In the genomic region with DNA sequence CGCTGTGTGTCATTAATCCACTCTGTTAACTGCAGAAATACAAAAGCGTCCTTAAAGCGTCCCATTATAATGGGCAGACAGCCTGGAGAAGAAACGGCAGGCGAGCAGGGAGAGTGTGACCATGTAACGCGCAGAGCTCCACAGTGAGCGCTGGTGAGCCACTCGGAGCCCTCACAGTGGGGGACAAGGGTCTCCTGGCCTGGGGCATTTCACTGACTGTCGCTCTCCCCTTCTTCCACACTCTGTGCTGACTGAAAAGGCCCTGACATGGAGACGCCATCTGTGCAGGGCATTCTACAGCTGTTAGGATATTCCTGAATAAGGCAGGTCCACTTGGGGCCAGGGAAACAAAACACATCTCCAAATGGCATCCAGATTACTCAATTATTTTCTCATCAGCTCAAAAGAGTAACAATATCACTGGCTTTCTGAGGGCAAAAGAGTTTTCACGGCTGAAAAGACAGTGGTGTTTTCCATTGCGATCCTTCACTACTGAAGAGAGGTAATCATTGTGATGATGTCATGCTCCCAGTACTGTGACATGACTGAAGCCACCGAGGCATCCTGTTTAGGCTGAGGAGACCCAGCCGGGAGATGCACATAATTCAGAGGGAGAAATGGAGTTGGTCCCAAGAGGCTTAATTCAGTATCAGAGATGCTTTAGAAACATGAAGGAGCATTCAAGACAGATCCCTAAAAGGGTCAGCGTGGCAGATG, we compare ENCODE assay signal across 1 cellular context.
TF ChIP-seq lines count a peak whose summit lies in the region.

No MANE protein-coding gene starts in this region.

TF ChIP-seq in neural cell, 6 proteins besides CTCF, POLR2A, EP300 and RAD21:
- TF ChIP-seq MXI1 (conservative IDR thresholded peaks at IDR 0.05; ENCODE audit: poor library complexity, severe bottlenecking) = no peak
- TF ChIP-seq SMC3 (conservative IDR thresholded peaks at IDR 0.05; ENCODE audit: poor library complexity) = no peak
- TF ChIP-seq EZH2 (IDR thresholded peaks at IDR 0.05; ENCODE audit: borderline replicate concordance, insufficient read depth, low read length, poor library complexity, severe bottlenecking) = no peak
- TF ChIP-seq TAF1 (IDR thresholded peaks at IDR 0.05; ENCODE audit: low read depth) = no peak
- TF ChIP-seq, protein P1, sequence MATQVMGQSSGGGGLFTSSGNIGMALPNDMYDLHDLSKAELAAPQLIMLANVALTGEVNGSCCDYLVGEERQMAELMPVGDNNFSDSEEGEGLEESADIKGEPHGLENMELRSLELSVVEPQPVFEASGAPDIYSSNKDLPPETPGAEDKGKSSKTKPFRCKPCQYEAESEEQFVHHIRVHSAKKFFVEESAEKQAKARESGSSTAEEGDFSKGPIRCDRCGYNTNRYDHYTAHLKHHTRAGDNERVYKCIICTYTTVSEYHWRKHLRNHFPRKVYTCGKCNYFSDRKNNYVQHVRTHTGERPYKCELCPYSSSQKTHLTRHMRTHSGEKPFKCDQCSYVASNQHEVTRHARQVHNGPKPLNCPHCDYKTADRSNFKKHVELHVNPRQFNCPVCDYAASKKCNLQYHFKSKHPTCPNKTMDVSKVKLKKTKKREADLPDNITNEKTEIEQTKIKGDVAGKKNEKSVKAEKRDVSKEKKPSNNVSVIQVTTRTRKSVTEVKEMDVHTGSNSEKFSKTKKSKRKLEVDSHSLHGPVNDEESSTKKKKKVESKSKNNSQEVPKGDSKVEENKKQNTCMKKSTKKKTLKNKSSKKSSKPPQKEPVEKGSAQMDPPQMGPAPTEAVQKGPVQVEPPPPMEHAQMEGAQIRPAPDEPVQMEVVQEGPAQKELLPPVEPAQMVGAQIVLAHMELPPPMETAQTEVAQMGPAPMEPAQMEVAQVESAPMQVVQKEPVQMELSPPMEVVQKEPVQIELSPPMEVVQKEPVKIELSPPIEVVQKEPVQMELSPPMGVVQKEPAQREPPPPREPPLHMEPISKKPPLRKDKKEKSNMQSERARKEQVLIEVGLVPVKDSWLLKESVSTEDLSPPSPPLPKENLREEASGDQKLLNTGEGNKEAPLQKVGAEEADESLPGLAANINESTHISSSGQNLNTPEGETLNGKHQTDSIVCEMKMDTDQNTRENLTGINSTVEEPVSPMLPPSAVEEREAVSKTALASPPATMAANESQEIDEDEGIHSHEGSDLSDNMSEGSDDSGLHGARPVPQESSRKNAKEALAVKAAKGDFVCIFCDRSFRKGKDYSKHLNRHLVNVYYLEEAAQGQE (IDR thresholded peaks at IDR 0.05; ENCODE audit: borderline replicate concordance) = no peak
- TF ChIP-seq POLR2AphosphoS5 (IDR thresholded peaks at IDR 0.05) = no peak
